18 cellular contexts compared by ENCODE assay signal in genomic region chr13:109735567-109735966, GRCh38.
"Had no signal": no experiment of that assay in that cellular context is flagged by ENCODE, and none has a peak within 500 bp of the region (broad histone marks: within the 10 kb centered on the region; RNA-seq: fewer than 3 reads in every experiment).

No MANE protein-coding gene starts in this region.

- H3K27ac Mint-ChIP-seq: memory B cell; natural killer cell; stimulated activated naive B cell treated with anti-CD40 and anti-IgM and Interleukin-4, amounts not matched to agents 10 μg/mL and 1 μg/mL and 100 μg/mL, for 72 hours had no signal

- ATAC-seq: natural killer cell; pancreas; right lobe of liver; stimulated activated naive B cell treated with anti-CD40 and anti-IgM and Interleukin-4, amounts not matched to agents 10 μg/mL and 1 μg/mL and 100 μg/mL, for 72 hours had no signal

- DNase-seq: dermis blood vessel endothelial cell; effector memory CD4-positive, alpha-beta T cell; erythroblast; esophagus squamous epithelium; hypothalamus; natural killer cell; occipital lobe; pancreas; retina; right lobe of liver; small intestine; stimulated activated CD4-positive, alpha-beta T cell treated with anti-CD3 and anti-CD28 coated beads, Interleukin-15, amount 100 ng/mL, for 24 hours; stimulated activated CD4-positive, alpha-beta T cell treated with anti-CD3 and anti-CD28 coated beads, Interleukin-2, amount 100 ng/mL, for 48 hours; stimulated activated naive B cell treated with anti-CD40 and anti-IgM and Interleukin-4, amounts not matched to agents 10 μg/mL and 1 μg/mL and 100 μg/mL, for 72 hours; stomach; thyroid gland; trophoblast cell had no signal

- H3K4me1 Mint-ChIP-seq: memory B cell had no signal

- H3K9me3 Mint-ChIP-seq: natural killer cell had no signal

- H3K4me3 Mint-ChIP-seq: memory B cell; natural killer cell; stimulated activated naive B cell treated with anti-CD40 and anti-IgM and Interleukin-4, amounts not matched to agents 10 μg/mL and 1 μg/mL and 100 μg/mL, for 72 hours had no signal
